ENCODE assay signal across 26 cellular contexts in genomic region chr7:68429376-68430117, GRCh38.
"Had no signal": no experiment of that assay in that cellular context is flagged by ENCODE, and none has a peak within 500 bp of the region (broad histone marks: within the 10 kb centered on the region; RNA-seq: fewer than 3 reads in every experiment).

No MANE protein-coding gene starts in this region.

- ATAC-seq: activated T-helper 17 cell treated with anti-CD3 and anti-CD28 coated beads, Interleukin-2, amount 50 U/mL, for 72 hours; effector memory CD8-positive, alpha-beta T cell; gastrocnemius medialis; left lung; psoas muscle; right lobe of liver; T-helper 17 cell had no signal

- H3K36me3 ChIP-seq: breast epithelium, colonic mucosa, gastrocnemius medialis, left lung, right lobe of liver, transverse colon had no signal

- FAIRE-seq: astrocyte, urothelium cell line had no signal

- H3K27me3 ChIP-seq: breast epithelium, colonic mucosa, gastrocnemius medialis, left lung, right lobe of liver, transverse colon had no signal

- H3K4me1 ChIP-seq: breast epithelium, colonic mucosa, gastrocnemius medialis, left lung, parathyroid adenoma, psoas muscle, right lobe of liver, transverse colon had no signal

- H3K4me3 ChIP-seq: breast epithelium, colonic mucosa, gastrocnemius medialis, left lung, psoas muscle, right lobe of liver, transverse colon had no signal

- H3K9ac ChIP-seq: parathyroid adenoma had no signal

- H2AFZ ChIP-seq: parathyroid adenoma had no signal

- H3K9me3 ChIP-seq: breast epithelium, colonic mucosa, gastrocnemius medialis, left lung, psoas muscle, right lobe of liver, transverse colon had no signal

- H3K79me2 ChIP-seq: parathyroid adenoma had no signal

- H3K27ac ChIP-seq: breast epithelium, colonic mucosa, gastrocnemius medialis, left lung, parathyroid adenoma, psoas muscle, right lobe of liver, transverse colon had no signal

- DNase-seq: activated CD4-positive, alpha-beta memory T cell treated with anti-CD3 and anti-CD28 coated beads, Interleukin-2, amount 10 ng/mL, durations not matched to agents 7 days and 5 days; activated CD4-positive, alpha-beta T cell treated with anti-CD3 and anti-CD28 coated beads, Interleukin-2, amount 10 ng/mL, durations not matched to agents 24 days and 14 days; activated CD4-positive, CD25-positive, alpha-beta regulatory T cell treated with anti-CD3 and anti-CD28 coated beads, Interleukin-2, amount 50 U/mL, for 72 hours; activated CD8-positive, alpha-beta memory T cell treated with anti-CD3 and anti-CD28 coated beads, Interleukin-2, amount 50 U/mL, for 48 hours; activated gamma-delta T cell treated with Interleukin-2 at 50 U/mL for 16 hours; activated naive CD4-positive, alpha-beta T cell treated with anti-CD3 and anti-CD28 coated beads, Interleukin-2, amount 50 U/mL, for 16 hours; activated T-cell treated with anti-CD3 and anti-CD28 coated beads, Interleukin-2, amount 50 U/mL, for 24 hours; amniotic stem cell; colonic mucosa; effector memory CD8-positive, alpha-beta T cell; erythroblast; gastrocnemius medialis; left lung; naive B cell; occipital lobe; psoas muscle; right lobe of liver; stimulated activated CD4-positive, alpha-beta T cell treated with anti-CD3 and anti-CD28 coated beads, Interleukin-2, amount 100 ng/mL, for 48 hours; stimulated activated naive CD4-positive, alpha-beta T cell treated with Interleukin-2 at 50 U/mL for 16 hours; T-helper 17 cell; transverse colon had no signal
